10 cellular contexts compared by ENCODE assay signal in genomic region chr7:157622408-157623221, GRCh38.
"Had no signal": no experiment of that assay in that cellular context is flagged by ENCODE, and none has a peak within 500 bp of the region (broad histone marks: within the 10 kb centered on the region; RNA-seq: fewer than 3 reads in every experiment).

No MANE protein-coding gene starts in this region.

- ATAC-seq: left lobe of liver, SK-N-SH treated with all-trans-retinoic acid at 6 μM for 48 hours had no signal

- H3K4me3 ChIP-seq: cardiac muscle cell, colonic mucosa, esophagus squamous epithelium, thyroid gland had no signal

- H3K27ac ChIP-seq: cardiac muscle cell, colonic mucosa, esophagus squamous epithelium, thyroid gland had no signal

- H3K9me3 ChIP-seq: colonic mucosa, esophagus squamous epithelium, thyroid gland had no signal

- H3K4me1 ChIP-seq: colonic mucosa, esophagus squamous epithelium, thyroid gland had no signal

- H3K27me3 ChIP-seq: cardiac muscle cell, colonic mucosa, esophagus squamous epithelium, thyroid gland had no signal

- H3K36me3 ChIP-seq: cardiac muscle cell, colonic mucosa, esophagus squamous epithelium, thyroid gland had no signal

- DNase-seq: activated effector memory CD4-positive, alpha-beta T cell treated with Interleukin-2 at 50 U/mL for 16 hours; colonic mucosa; esophagus squamous epithelium; foreskin fibroblast; glutamatergic neuron; small intestine; thyroid gland had no signal
